8 cellular contexts compared by ENCODE assay signal in genomic region chr17:39096435-39097158, GRCh38. TPM values are rescaled to one million over a fixed set of nuclear protein-coding genes. Genes with fewer than 3 reads are reported as not detected.
DNase-seq lines count a peak whose midpoint lies in the region; ATAC-seq lines count a peak whose summit lies in the region.

No MANE protein-coding gene starts in this region.

- H3K4me3 Mint-ChIP-seq in activated CD4-positive, alpha-beta memory T cell treated with anti-CD3 and anti-CD28 coated beads for 36 hours = peak overlapping the region; percentile 25
- peak overlapping the region; percentile 67 for H3K4me3 Mint-ChIP-seq in stimulated activated effector memory CD8-positive, alpha-beta T cell treated with anti-CD3 and anti-CD28 coated beads, Interleukin-12 subunit alpha, Interleukin-12 subunit beta, amount 100 ng/mL, for 72 hours

- no peaks in the 10 kb centered on the region for H3K27me3 Mint-ChIP-seq in activated CD4-positive, alpha-beta memory T cell treated with anti-CD3 and anti-CD28 coated beads for 36 hours

- DNase-seq in NCI-H82 (lab: John Stamatoyannopoulos, UW) (peak; percentile 59), NCI-H82 treated with DMSO at 0.1 percent for 48 hours (lab: John Stamatoyannopoulos, UW; ENCODE audit: unreplicated experiment) (no peak), left ventricle myocardium superior (peak; percentile 56), kidney glomerular epithelial cell (lab: John Stamatoyannopoulos, UW) (no peak)
- peak; percentile 41 for DNase-seq in activated CD4-positive, alpha-beta memory T cell treated with anti-CD3 and anti-CD28 coated beads for 36 hours
- DNase-seq in stimulated activated effector memory CD8-positive, alpha-beta T cell treated with anti-CD3 and anti-CD28 coated beads, Interleukin-12 subunit alpha, Interleukin-12 subunit beta, amount 100 ng/mL, for 72 hours (ENCODE audit: low spot score in 2 of 2) = peak in 1 of 2 donors; percentile 55

- H3K9me3 Mint-ChIP-seq in activated CD4-positive, alpha-beta memory T cell treated with anti-CD3 and anti-CD28 coated beads for 36 hours = no peaks in the 10 kb centered on the region
- H3K9me3 Mint-ChIP-seq in stimulated activated effector memory CD8-positive, alpha-beta T cell treated with anti-CD3 and anti-CD28 coated beads, Interleukin-12 subunit alpha, Interleukin-12 subunit beta, amount 100 ng/mL, for 72 hours = no peaks in the 10 kb centered on the region

- no peaks in the 10 kb centered on the region for H3K36me3 Mint-ChIP-seq in activated CD4-positive, alpha-beta memory T cell treated with anti-CD3 and anti-CD28 coated beads for 36 hours
- peaks cover 8% of the 10 kb centered on the region for H3K36me3 Mint-ChIP-seq in stimulated activated effector memory CD8-positive, alpha-beta T cell treated with anti-CD3 and anti-CD28 coated beads, Interleukin-12 subunit alpha, Interleukin-12 subunit beta, amount 100 ng/mL, for 72 hours

- H3K4me1 Mint-ChIP-seq in activated CD4-positive, alpha-beta memory T cell treated with anti-CD3 and anti-CD28 coated beads for 36 hours (ENCODE audit: low read depth) = peaks cover 55% of the 10 kb centered on the region
- H3K4me1 Mint-ChIP-seq in stimulated activated effector memory CD8-positive, alpha-beta T cell treated with anti-CD3 and anti-CD28 coated beads, Interleukin-12 subunit alpha, Interleukin-12 subunit beta, amount 100 ng/mL, for 72 hours = peaks cover 65% of the 10 kb centered on the region

- CTCF ChIA-PET in activated CD4-positive, alpha-beta memory T cell treated with anti-CD3 and anti-CD28 coated beads for 36 hours (lab: Charles Lee) = interaction anchor here (0.9 to 1.0 kb wide), 2 partner anchors 68 to 114 kb away, joined by 3 to 5 read pairs; no protein-coding TSS in a partner anchor

- ATAC-seq in left ventricle myocardium superior (peak; percentile 28), HG03469 (IDR thresholded peaks at IDR 0.05; ENCODE audit: unreplicated experiment) (no peak), HG03565 (IDR thresholded peaks at IDR 0.05; ENCODE audit: unreplicated experiment) (no peak)
- peak; percentile 29 for ATAC-seq in stimulated activated effector memory CD8-positive, alpha-beta T cell treated with anti-CD3 and anti-CD28 coated beads, Interleukin-12 subunit alpha, Interleukin-12 subunit beta, amount 100 ng/mL, for 72 hours

- POLR2A ChIA-PET in activated CD4-positive, alpha-beta memory T cell treated with anti-CD3 and anti-CD28 coated beads for 36 hours (lab: Charles Lee) = interaction anchor here (0.5 kb wide), 1 partner anchor 50 kb away, joined by 3 read pairs; no protein-coding TSS in a partner anchor

- intact Hi-C loops in activated CD4-positive, alpha-beta memory T cell treated with anti-CD3 and anti-CD28 coated beads for 36 hours (cut with micrococcal nuclease) = loop anchor here (10.0 kb wide), 1 partner anchor 232 kb away; no protein-coding TSS in a partner anchor
- intact Hi-C loops in left ventricle myocardium superior (cut with micrococcal nuclease) = loop anchor here (10.0 kb wide), 1 partner anchor 48 kb away; no protein-coding TSS in a partner anchor

- H3K27ac Mint-ChIP-seq in activated CD4-positive, alpha-beta memory T cell treated with anti-CD3 and anti-CD28 coated beads for 36 hours = peak overlapping the region; percentile 80
- H3K27ac Mint-ChIP-seq in stimulated activated effector memory CD8-positive, alpha-beta T cell treated with anti-CD3 and anti-CD28 coated beads, Interleukin-12 subunit alpha, Interleukin-12 subunit beta, amount 100 ng/mL, for 72 hours = peak overlapping the region; percentile 85

RNA-seq across cellular contexts. Expression of gene PLXDC1, which starts 54.8 kb away (rescaled TPM):
- 1 to 10 TPM; 1.2 to 2.2 TPM for total RNA-seq in activated CD4-positive, alpha-beta memory T cell treated with anti-CD3 and anti-CD28 coated beads for 36 hours
- total RNA-seq in left ventricle myocardium superior = 15.8 TPM

Comparison
In these comparisons a context has a peak if more than half of its experiments do, and no peak if none do; other contexts are left out.
1. DNase-seq: peak in NCI-H82 (single experiment), activated CD4-positive, alpha-beta memory T cell treated with anti-CD3 and anti-CD28 coated beads for 36 hours (single experiment) and left ventricle myocardium superior (single experiment); none in NCI-H82 treated with DMSO at 0.1 percent for 48 hours (single experiment) and kidney glomerular epithelial cell (single experiment).
2. ATAC-seq: peak in left ventricle myocardium superior (single experiment) and stimulated activated effector memory CD8-positive, alpha-beta T cell treated with anti-CD3 and anti-CD28 coated beads, Interleukin-12 subunit alpha, Interleukin-12 subunit beta, amount 100 ng/mL, for 72 hours (single experiment); none in HG03469 (single experiment) and HG03565 (single experiment).